ENCODE assay signal across 9 cellular contexts in genomic region chr12:6141048-6141447, GRCh38. TPM values are rescaled to one million over a fixed set of nuclear protein-coding genes. Genes with fewer than 3 reads are reported as not detected.
DNase-seq lines count a peak whose midpoint lies in the region; ATAC-seq and TF ChIP-seq lines count a peak whose summit lies in the region.
"Had no signal": no experiment of that assay in that cellular context is flagged by ENCODE, and none has a peak within 500 bp of the region (broad histone marks: within the 10 kb centered on the region; RNA-seq: fewer than 3 reads in every experiment).

No MANE protein-coding gene starts in this region.

- DNase-seq in CD14-positive monocyte (ENCODE audit: low spot score) (peak; percentile 88), endothelial cell (ENCODE audit: low spot score) (no peak), pons (ENCODE audit: low spot score) (peak; percentile 89), DMS 273 treated with DMSO at 0.1 percent for 48 hours (lab: John Stamatoyannopoulos, UW) (no peak), H7 (no peak), NCI-H2081 (lab: John Stamatoyannopoulos, UW) (no peak)
- DNase-seq in T-helper 2 cell treated with Interferon-gamma antibody and Interleukin-4, amounts not matched to agents 5 μg/mL and 100 μg/mL, for 36 hours (ENCODE audit: low spot score), result peak; percentile 30

- H3K27me3 Mint-ChIP-seq in CD14-positive monocyte (ENCODE audit: low read depth in 3 of 3) (peaks cover 0 to 9% (median 0%) of the 10 kb centered on the region in 3 donors), endothelial cell (ENCODE audit: unreplicated experiment) (peaks cover 2% of the 10 kb centered on the region)
- H3K27me3 Mint-ChIP-seq in T-helper 2 cell treated with Interferon-gamma antibody and Interleukin-4, amounts not matched to agents 5 μg/mL and 100 μg/mL, for 36 hours (ENCODE audit: low read depth), result no peaks in the 10 kb centered on the region

- H3K36me3 ChIP-seq in H7 (replicated peaks; ENCODE audit: control insufficient read depth, insufficient read depth, low read length), result no peaks in the 10 kb centered on the region

- H3K36me3 Mint-ChIP-seq in CD14-positive monocyte (peaks cover 16 to 25% of the 10 kb centered on the region in 2 donors), endothelial cell (ENCODE audit: low read depth, unreplicated experiment) (peaks cover 3% of the 10 kb centered on the region)
- H3K36me3 Mint-ChIP-seq in T-helper 2 cell treated with Interferon-gamma antibody and Interleukin-4, amounts not matched to agents 5 μg/mL and 100 μg/mL, for 36 hours (ENCODE audit: low read depth), result peaks cover 5% of the 10 kb centered on the region

- H3K9me3 Mint-ChIP-seq in CD14-positive monocyte, result peaks cover 0 to 7% (median 3%) of the 10 kb centered on the region in 7 donors
- peaks cover 5% of the 10 kb centered on the region for H3K9me3 Mint-ChIP-seq in T-helper 2 cell treated with Interferon-gamma antibody and Interleukin-4, amounts not matched to agents 5 μg/mL and 100 μg/mL, for 36 hours
- H3K9me3 Mint-ChIP-seq in endothelial cell (ENCODE audit: unreplicated experiment), result no peaks in the 10 kb centered on the region

- ATAC-seq in GM21786 (IDR thresholded peaks at IDR 0.05; ENCODE audit: unreplicated experiment), result no peak

- peak overlapping the region; percentile 99 to 100 (median 99) for H3K27ac Mint-ChIP-seq in CD14-positive monocyte
- H3K27ac Mint-ChIP-seq in T-helper 2 cell treated with Interferon-gamma antibody and Interleukin-4, amounts not matched to agents 5 μg/mL and 100 μg/mL, for 36 hours, result peak overlapping the region; percentile 83
- peak overlapping the region; percentile 90 for H3K27ac Mint-ChIP-seq in endothelial cell (ENCODE audit: unreplicated experiment)

- H3K4me1 Mint-ChIP-seq in CD14-positive monocyte (peaks cover 66% of the 10 kb centered on the region), endothelial cell (ENCODE audit: unreplicated experiment) (peaks cover 34% of the 10 kb centered on the region)
- peaks cover 18% of the 10 kb centered on the region for H3K4me1 Mint-ChIP-seq in T-helper 2 cell treated with Interferon-gamma antibody and Interleukin-4, amounts not matched to agents 5 μg/mL and 100 μg/mL, for 36 hours (ENCODE audit: low read depth)

- H3K27me3 ChIP-seq in H7 (ENCODE audit: control insufficient read depth, insufficient read depth, low read length), result no peaks in the 10 kb centered on the region

- H3K4me3 ChIP-seq in H7 (ENCODE audit: insufficient read depth, low read depth, low read length), result no peak overlapping the region

- intact Hi-C loops in CD14-positive monocyte (cut with micrococcal nuclease), result loop anchor here in 1 of 2 donors (2.0 kb wide), 2 partner anchors 26 to 66 kb away; no protein-coding TSS in a partner anchor

- H3K4me3 Mint-ChIP-seq in CD14-positive monocyte (peak overlapping the region; percentile 53 to 62), endothelial cell (ENCODE audit: unreplicated experiment) (no peak overlapping the region)
- peak overlapping the region; percentile 59 for H3K4me3 Mint-ChIP-seq in T-helper 2 cell treated with Interferon-gamma antibody and Interleukin-4, amounts not matched to agents 5 μg/mL and 100 μg/mL, for 36 hours

- no peak for TF ChIP-seq CTCF in CD14-positive monocyte (IDR thresholded peaks at IDR 0.05)
- no peak for TF ChIP-seq CTCF in endothelial cell (IDR thresholded peaks at IDR 0.05; ENCODE audit: unreplicated experiment)

RNA-seq across cellular contexts. Expression of gene VWF, which starts 16.6 kb away (rescaled TPM):
- under 1 TPM; 0.17 to 0.48 TPM for polyA plus RNA-seq in CD14-positive monocyte
- total RNA-seq in endothelial cell (ENCODE audit: unreplicated experiment), result 56.0 TPM
- 1.6 and 2.3 TPM in 2 replicates for total RNA-seq in H7 (2014; rRNA removed; shearing (Covaris generic))
- total RNA-seq: Daoy had no signal

RNA-seq across cellular contexts. Expression of gene CD9, which starts 59.2 kb away (rescaled TPM):
- 100 to 1,000 TPM in 1 of 2 donors, 1 to 10 TPM in 1; 7.7 to 323 TPM for polyA plus RNA-seq in CD14-positive monocyte
- 67.2 TPM for total RNA-seq in endothelial cell (ENCODE audit: unreplicated experiment)
- total RNA-seq in H7 (2014; rRNA removed; shearing (Covaris generic)), result 266 and 274 TPM in 2 replicates

Comparison
In these comparisons a context has a peak if more than half of its experiments do, and no peak if none do; other contexts are left out.
1. DNase-seq: peak in CD14-positive monocyte (single experiment), T-helper 2 cell treated with Interferon-gamma antibody and Interleukin-4, amounts not matched to agents 5 μg/mL and 100 μg/mL, for 36 hours (single experiment) and pons (single experiment); none in endothelial cell (single experiment), DMS 273 treated with DMSO at 0.1 percent for 48 hours (single experiment), H7 (single experiment) and NCI-H2081 (0 of 2).
2. RNA of gene VWF, which starts 16.6 kb away (total RNA-seq): 56.0 TPM in endothelial cell (single experiment); 1.6 to 2.3 TPM in H7; every median in the first group is over 10 times any median in the second.
3. Peak in every context shown above with its lines, with median percentiles within 50 percentile points of each other: H3K27ac Mint-ChIP-seq.